In the genomic region with DNA sequence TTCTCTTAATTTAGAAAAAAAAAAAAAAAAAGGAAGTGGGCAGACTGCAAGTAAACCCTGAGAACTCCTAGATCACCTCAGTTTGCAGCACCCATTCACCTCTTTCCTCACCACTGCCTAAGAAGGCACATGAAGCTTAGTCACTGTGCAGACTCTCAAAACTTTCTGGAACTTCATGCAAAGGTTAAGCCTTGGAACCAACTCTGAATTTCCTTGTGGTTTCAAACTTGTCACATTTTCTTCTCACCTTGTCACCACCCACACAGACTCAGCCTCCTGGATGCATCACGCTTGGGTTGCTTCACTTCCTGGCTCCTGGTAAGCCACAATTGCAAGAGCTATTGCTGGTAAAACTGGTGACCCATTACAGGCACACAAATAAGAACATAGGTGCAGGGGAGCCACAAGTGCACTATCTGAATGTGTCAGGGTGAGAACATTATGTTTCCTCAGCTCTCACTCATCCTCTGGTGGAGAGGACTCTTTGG, we compare ENCODE assay signal across 8 cellular contexts. TPM values are rescaled to one million over a fixed set of nuclear protein-coding genes. Genes with fewer than 3 reads are reported as not detected.
DNase-seq lines count a peak whose midpoint lies in the region; ATAC-seq and TF ChIP-seq lines count a peak whose summit lies in the region.

No MANE protein-coding gene starts in this region.

- H3K4me3 ChIP-seq in fibroblast of the aortic adventitia (ENCODE audit: low read depth, low read length), result no peak overlapping the region

- intact Hi-C loops in CD4-positive, alpha-beta T cell (cut with DNase I, micrococcal nuclease), result loop anchor here in 1 of 2 experiments (2.0 kb wide), 1 partner anchor 15 kb away; the partner anchor contains the start of gene CPD

- CTCF ChIA-PET in CD4-positive, alpha-beta T cell (lab: Charles Lee), result interaction anchor here (0.9 to 1.6 kb wide), 4 partner anchors 12 to 178 kb away, joined by 3 to 7 read pairs (median 4); no protein-coding TSS in a partner anchor
- CTCF ChIA-PET in activated CD4-positive, alpha-beta T cell treated with anti-CD3 and anti-CD28 coated beads, Interleukin-2, amount 10 ng/mL, durations not matched to agents 7 days and 5 days (lab: Charles Lee), result interaction anchor here (0.6 to 2.5 kb wide), 11 partner anchors 8 to 441 kb away, joined by 3 to 7 read pairs (median 4); partner anchors contain the start of gene CPD

- no peaks in the 10 kb centered on the region for H3K27me3 Mint-ChIP-seq in CD4-positive, alpha-beta T cell
- H3K27me3 Mint-ChIP-seq in activated CD4-positive, alpha-beta T cell treated with anti-CD3 and anti-CD28 coated beads, Interleukin-2, amount 10 ng/mL, durations not matched to agents 7 days and 5 days, result no peaks in the 10 kb centered on the region

- DNase-seq in CD4-positive, alpha-beta T cell, result peak; percentile 32 to 72 (median 56)
- DNase-seq in HPDE6-E6E7 (ENCODE audit: extremely low spot score) (peak; percentile 58), fibroblast of the aortic adventitia (ENCODE audit: low read depth) (peak; percentile 49), NCI-H510A (lab: John Stamatoyannopoulos, UW) (no peak), NCI-H345 (lab: John Stamatoyannopoulos, UW) (no peak)
- DNase-seq in activated CD4-positive, alpha-beta T cell treated with anti-CD3 and anti-CD28 coated beads, Interleukin-2, amount 10 ng/mL, durations not matched to agents 7 days and 5 days, result peak; percentile 80
- peak; percentile 61 for DNase-seq in stimulated activated CD8-positive, alpha-beta memory T cell treated with anti-CD3 and anti-CD28 coated beads, Interleukin-12 subunit alpha, Interleukin-12 subunit beta, amount 100 ng/mL, for 24 hours (ENCODE audit: extremely low read depth)

- peak; percentile 87 for ATAC-seq in CD4-positive, alpha-beta T cell (ENCODE audit: poor library complexity)
- peak; percentile 86 for ATAC-seq in GM21423 (IDR thresholded peaks at IDR 0.05; ENCODE audit: unreplicated experiment)

- peak overlapping the region; percentile 2 for H3K4me3 Mint-ChIP-seq in CD4-positive, alpha-beta T cell
- peak overlapping the region; percentile 53 for H3K4me3 Mint-ChIP-seq in activated CD4-positive, alpha-beta T cell treated with anti-CD3 and anti-CD28 coated beads, Interleukin-2, amount 10 ng/mL, durations not matched to agents 7 days and 5 days

- no peaks in the 10 kb centered on the region for H3K36me3 Mint-ChIP-seq in CD4-positive, alpha-beta T cell (ENCODE audit: low read depth)
- peaks cover 6% of the 10 kb centered on the region for H3K36me3 Mint-ChIP-seq in activated CD4-positive, alpha-beta T cell treated with anti-CD3 and anti-CD28 coated beads, Interleukin-2, amount 10 ng/mL, durations not matched to agents 7 days and 5 days (ENCODE audit: low read depth)

- H3K27ac Mint-ChIP-seq in CD4-positive, alpha-beta T cell, result peak overlapping the region; percentile 75
- H3K27ac Mint-ChIP-seq in activated CD4-positive, alpha-beta T cell treated with anti-CD3 and anti-CD28 coated beads, Interleukin-2, amount 10 ng/mL, durations not matched to agents 7 days and 5 days, result peak overlapping the region; percentile 90

- POLR2A ChIA-PET in CD4-positive, alpha-beta T cell (lab: Charles Lee), result interaction anchor here (0.5 to 1.3 kb wide), 10 partner anchors 9 to 356 kb away, joined by 3 to 15 read pairs (median 3); partner anchors contain the start of genes BLMH and CPD
- POLR2A ChIA-PET in activated CD4-positive, alpha-beta T cell treated with anti-CD3 and anti-CD28 coated beads, Interleukin-2, amount 10 ng/mL, durations not matched to agents 7 days and 5 days (lab: Charles Lee), result no interaction called here

- H3K27ac ChIP-seq in CD4-positive, alpha-beta T cell (ENCODE audit: low read depth, low read length), result no peak overlapping the region

- no peaks in the 10 kb centered on the region for H3K9me3 ChIP-seq in CD4-positive, alpha-beta T cell (ENCODE audit: control insufficient read depth, low read length)

- no peaks in the 10 kb centered on the region for H3K27me3 ChIP-seq in CD4-positive, alpha-beta T cell (ENCODE audit: control insufficient read depth, insufficient read depth, low read length)

- peaks cover 30% of the 10 kb centered on the region for H3K4me1 Mint-ChIP-seq in CD4-positive, alpha-beta T cell (ENCODE audit: low read depth)
- H3K4me1 Mint-ChIP-seq in activated CD4-positive, alpha-beta T cell treated with anti-CD3 and anti-CD28 coated beads, Interleukin-2, amount 10 ng/mL, durations not matched to agents 7 days and 5 days, result peaks cover 23% of the 10 kb centered on the region

- no peak for TF ChIP-seq CTCF in CD4-positive, alpha-beta T cell (IDR thresholded peaks at IDR 0.05)
- no peak for TF ChIP-seq CTCF in fibroblast of the aortic adventitia (IDR thresholded peaks at IDR 0.05; ENCODE audit: insufficient read depth, low read length)

- peaks cover 3% of the 10 kb centered on the region for H3K9me3 Mint-ChIP-seq in CD4-positive, alpha-beta T cell
- peaks cover 16% of the 10 kb centered on the region for H3K9me3 Mint-ChIP-seq in activated CD4-positive, alpha-beta T cell treated with anti-CD3 and anti-CD28 coated beads, Interleukin-2, amount 10 ng/mL, durations not matched to agents 7 days and 5 days

RNA-seq across cellular contexts. Expression of gene CPD, which starts 15.0 kb away (rescaled TPM):
- 10 to 100 TPM; 26.2 to 30.7 TPM for total RNA-seq in CD4-positive, alpha-beta T cell
- total RNA-seq in activated CD4-positive, alpha-beta T cell treated with anti-CD3 and anti-CD28 coated beads, Interleukin-2, amount 10 ng/mL, durations not matched to agents 7 days and 5 days, result 10 to 100 TPM; 19.9 to 20.6 TPM
- 92.9 and 102 TPM in 2 replicates for total RNA-seq in fibroblast of the aortic adventitia (ENCODE audit: low replicate concordance)

RNA-seq across cellular contexts. Expression of gene TMIGD1, which starts 29.9 kb away (rescaled TPM):
- not detected for total RNA-seq in CD4-positive, alpha-beta T cell
- total RNA-seq in activated CD4-positive, alpha-beta T cell treated with anti-CD3 and anti-CD28 coated beads, Interleukin-2, amount 10 ng/mL, durations not matched to agents 7 days and 5 days, result not detected
- not detected in 2 replicates for total RNA-seq in fibroblast of the aortic adventitia (ENCODE audit: low replicate concordance)

Comparison
In these comparisons a context has a peak if more than half of its experiments do, and no peak if none do; other contexts are left out.
1. DNase-seq: peak in CD4-positive, alpha-beta T cell (10 of 10), HPDE6-E6E7 (single experiment), activated CD4-positive, alpha-beta T cell treated with anti-CD3 and anti-CD28 coated beads, Interleukin-2, amount 10 ng/mL, durations not matched to agents 7 days and 5 days (single experiment), fibroblast of the aortic adventitia (single experiment) and stimulated activated CD8-positive, alpha-beta memory T cell treated with anti-CD3 and anti-CD28 coated beads, Interleukin-12 subunit alpha, Interleukin-12 subunit beta, amount 100 ng/mL, for 24 hours (single experiment); none in NCI-H510A (single experiment) and NCI-H345 (single experiment).